Comparison of ENCODE assay signal across 8 cellular contexts in genomic region chr13:41061075-41061913, GRCh38. TPM values are rescaled to one million over a fixed set of nuclear protein-coding genes. Genes with fewer than 3 reads are reported as not detected.
DNase-seq lines count a peak whose midpoint lies in the region; ATAC-seq and TF ChIP-seq lines count a peak whose summit lies in the region.

A gene with protein sequence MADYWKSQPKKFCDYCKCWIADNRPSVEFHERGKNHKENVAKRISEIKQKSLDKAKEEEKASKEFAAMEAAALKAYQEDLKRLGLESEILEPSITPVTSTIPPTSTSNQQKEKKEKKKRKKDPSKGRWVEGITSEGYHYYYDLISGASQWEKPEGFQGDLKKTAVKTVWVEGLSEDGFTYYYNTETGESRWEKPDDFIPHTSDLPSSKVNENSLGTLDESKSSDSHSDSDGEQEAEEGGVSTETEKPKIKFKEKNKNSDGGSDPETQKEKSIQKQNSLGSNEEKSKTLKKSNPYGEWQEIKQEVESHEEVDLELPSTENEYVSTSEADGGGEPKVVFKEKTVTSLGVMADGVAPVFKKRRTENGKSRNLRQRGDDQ (plus strand): TSS chr13:41061509. CDS start chr13:41061674, 165 bp downstream.

- peak within 1 kb of the TSS; percentile 84 for H2BK20ac ChIP-seq in IMR-90 (ENCODE audit: low read depth, low read length)

- no peak; the same call in 1 of the 2 replicates for TF ChIP-seq RAD21 in IMR-90 (IDR thresholded peaks at IDR 0.05; ENCODE audit: low read length)

- peak within 1 kb of the TSS; percentile 99 for H3K56ac ChIP-seq in IMR-90 (ENCODE audit: extremely low read depth, insufficient read depth, low read length)

- H4K8ac ChIP-seq in IMR-90 (ENCODE audit: low read depth in 2 of 2, low read length in 2 of 2) = peak within 1 kb of the TSS; percentile 91 to 98

- H3K4me1 ChIP-seq in IMR-90 (ENCODE audit: control insufficient read depth, insufficient read depth, low read length) (peaks cover 6% of the 10 kb centered on the region), mucosa of stomach (ENCODE audit: control insufficient read depth, insufficient read depth, low read length) (peaks cover 22% of the 10 kb centered on the region)

- 0% methylated on average over 16 of the region's 71 CpGs; no CpG with 5 or more reads in 1 of the 2 experiments for WGBS in IMR-90 (ENCODE audit: extremely low coverage in 2 of 2, insufficient read length in 1 of 2), 2 experiments

- H3K79me1 ChIP-seq in IMR-90 (ENCODE audit: low read depth in 1 of 2, low read length in 2 of 2) = peaks cover 3 to 28% of the 10 kb centered on the region in 2 experiments; a peak in 3 of 4 replicates

- no TSS peak for BruUV-seq in IMR-90 (replicated peaks; lab: Mats Ljungman, UMichigan)

- DNase-seq in DMS153 treated with DMSO at 0.1 percent for 48 hours (lab: John Stamatoyannopoulos, UW; ENCODE audit: unreplicated experiment) (peak; percentile 82), IMR-90 (peak; percentile 95), OCI-M2 (lab: John Stamatoyannopoulos, UW; ENCODE audit: unreplicated experiment) (peak; percentile 86), activated T-cell treated with anti-CD3 and anti-CD28 coated beads for 48 hours (ENCODE audit: low read depth) (peak; percentile 84), erythroblast (lab: John Stamatoyannopoulos, UW) (peak; percentile 96 to 98)
- DNase-seq in stimulated activated CD8-positive, alpha-beta memory T cell treated with anti-CD3 and anti-CD28 coated beads, Interleukin-4, amount 100 ng/mL, for 48 hours = peak; percentile 93

- H3K9me3 ChIP-seq in IMR-90 (ENCODE audit: control insufficient read depth, insufficient read depth, low read length) (no peaks in the 10 kb centered on the region), mucosa of stomach (ENCODE audit: control insufficient read depth, low read length) (no peaks in the 10 kb centered on the region)

- POLR2A ChIA-PET in IMR-90 (lab: Charles Lee; ENCODE audit: unreplicated experiment) = no interaction called here

- in situ Hi-C loops in IMR-90 (cut with MboI; ENCODE audit: low sequenced_read_pairs) = no loop called here

- peak within 1 kb of the TSS; percentile 95 for H3K18ac ChIP-seq in IMR-90 (ENCODE audit: low read depth, low read length)

- H3K9ac ChIP-seq in IMR-90 (ENCODE audit: low read depth, low read length) (peak within 1 kb of the TSS; percentile 94), mucosa of stomach (ENCODE audit: low read length) (peak within 1 kb of the TSS; percentile 86)

- H3K9me1 ChIP-seq in IMR-90 (ENCODE audit: insufficient read depth, low read length) = peaks cover 8% of the 10 kb centered on the region

- peak; percentile 20; the same call in 1 of the 2 replicates for TF ChIP-seq CTCF in IMR-90 (conservative IDR thresholded peaks at IDR 0.05; ENCODE audit: low read depth, low read length)

- peak within 1 kb of the TSS; percentile 86 for H3K4me2 ChIP-seq in IMR-90 (ENCODE audit: low read depth, low read length)

- dilution Hi-C loops in IMR-90 (cut with HindIII; ENCODE audit: low sequenced_read_pairs, unreplicated experiment) = no loop called here

- H3K23ac ChIP-seq in IMR-90 (ENCODE audit: low read depth, low read length) = peak within 1 kb of the TSS; percentile 98

- H2BK120ac ChIP-seq in IMR-90 (ENCODE audit: low read depth, low read length) = peak within 1 kb of the TSS; percentile 90

- peak; percentile 68; the same call in 1 of the 2 replicates for TF ChIP-seq POLR2A in IMR-90 (IDR thresholded peaks at IDR 0.05; ENCODE audit: low read depth, low read length)
- TF ChIP-seq POLR2A in erythroblast (IDR thresholded peaks at IDR 0.05; ENCODE audit: low read length) = peak; percentile 87

- H2AK9ac ChIP-seq in IMR-90 (replicated peaks; ENCODE audit: low read depth, low read length, poor library complexity) = peak within 1 kb of the TSS; percentile 97

- H4K91ac ChIP-seq in IMR-90 (ENCODE audit: insufficient read depth, low read depth, low read length) = peak within 1 kb of the TSS; percentile 99

- H2AFZ ChIP-seq in IMR-90 (replicated peaks; ENCODE audit: low read length, poor library complexity) = peak within 1 kb of the TSS; percentile 91

- peak within 1 kb of the TSS; percentile 95 for H3K4ac ChIP-seq in IMR-90 (ENCODE audit: low read depth, low read length)

- peak within 1 kb of the TSS; percentile 90 for H4K5ac ChIP-seq in IMR-90 (ENCODE audit: low read depth, low read length)

- H2AK5ac ChIP-seq in IMR-90 (ENCODE audit: low read depth, low read length) = peak within 1 kb of the TSS; percentile 67

- peak within 1 kb of the TSS; percentile 94 for H2BK5ac ChIP-seq in IMR-90 (ENCODE audit: low read depth, low read length, poor library complexity, severe bottlenecking)

- H3K4me3 ChIP-seq in IMR-90 (ENCODE audit: insufficient read depth, low read depth, low read length) (peak within 1 kb of the TSS; percentile 82), mucosa of stomach (ENCODE audit: low read length) (peak within 1 kb of the TSS; percentile 83)

- H3K36me3 ChIP-seq in IMR-90 (ENCODE audit: control insufficient read depth, insufficient read depth, low read length) (peaks cover 4% of the 10 kb centered on the region), mucosa of stomach (ENCODE audit: control insufficient read depth, insufficient read depth, low read length) (no peaks in the 10 kb centered on the region)

- peaks cover 28% of the 10 kb centered on the region for H4K20me1 ChIP-seq in IMR-90 (ENCODE audit: insufficient read depth, low read length)

- peak; percentile 71 for ATAC-seq in GM21528 (IDR thresholded peaks at IDR 0.05; ENCODE audit: low FRiP score, unreplicated experiment)
- peak; percentile 70 for ATAC-seq in IMR-90 (ENCODE audit: low read depth)

- H3K27me3 ChIP-seq in IMR-90 (ENCODE audit: control insufficient read depth, insufficient read depth, low read length) = no peaks in the 10 kb centered on the region
- no peaks in the 10 kb centered on the region for H3K27me3 ChIP-seq in mucosa of stomach (ENCODE audit: control insufficient read depth, insufficient read depth, low read length)

- H3K14ac ChIP-seq in IMR-90 (replicated peaks; ENCODE audit: low read depth, low read length) = peak within 1 kb of the TSS; percentile 96

- intact Hi-C loops in IMR-90 (cut with micrococcal nuclease) = loop anchor here (2.0 to 5.0 kb wide), 3 partner anchors 89 to 272 kb away; partner anchors contain the start of genes NAA16 and SLC25A15

- CTCF ChIA-PET in IMR-90 (lab: Yijun Ruan, JAX) = interaction anchor here (0.6 to 0.8 kb wide), 2 partner anchors 86 to 272 kb away, joined by 3 read pairs; partner anchors contain the start of gene SLC25A15

- H2BK15ac ChIP-seq in IMR-90 (ENCODE audit: low read depth, low read length) = peak within 1 kb of the TSS; percentile 87; the same call in 2 of the 3 replicates

- peak within 1 kb of the TSS; percentile 93 for H3K27ac ChIP-seq in IMR-90 (ENCODE audit: insufficient read depth, low read length)

TF ChIP-seq in IMR-90, 13 proteins besides CTCF, POLR2A, EP300 and RAD21:
- TF ChIP-seq, protein P1, sequence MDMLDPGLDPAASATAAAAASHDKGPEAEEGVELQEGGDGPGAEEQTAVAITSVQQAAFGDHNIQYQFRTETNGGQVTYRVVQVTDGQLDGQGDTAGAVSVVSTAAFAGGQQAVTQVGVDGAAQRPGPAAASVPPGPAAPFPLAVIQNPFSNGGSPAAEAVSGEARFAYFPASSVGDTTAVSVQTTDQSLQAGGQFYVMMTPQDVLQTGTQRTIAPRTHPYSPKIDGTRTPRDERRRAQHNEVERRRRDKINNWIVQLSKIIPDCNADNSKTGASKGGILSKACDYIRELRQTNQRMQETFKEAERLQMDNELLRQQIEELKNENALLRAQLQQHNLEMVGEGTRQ (IDR thresholded peaks at IDR 0.05; ENCODE audit: low read depth, low read length) = no peak
- no peak for TF ChIP-seq CEBPB (IDR thresholded peaks at IDR 0.05; ENCODE audit: low read depth, low read length)
- TF ChIP-seq BHLHE40 (IDR thresholded peaks at IDR 0.05; ENCODE audit: low read depth, low read length) = peak; percentile 59
- TF ChIP-seq SMC3 (IDR thresholded peaks at IDR 0.05; ENCODE audit: low read depth, low read length) = no peak
- TF ChIP-seq ELK1 (IDR thresholded peaks at IDR 0.05; ENCODE audit: borderline replicate concordance, low read depth, low read length) = no peak
- TF ChIP-seq CHD1 (IDR thresholded peaks at IDR 0.05; ENCODE audit: low read depth, low read length) = peak; percentile 83; the same call in 1 of the 2 replicates
- TF ChIP-seq MXI1 (IDR thresholded peaks at IDR 0.05; ENCODE audit: borderline replicate concordance, low read depth, low read length) = peak; percentile 25; the same call in 1 of the 2 replicates
- TF ChIP-seq MAFK (IDR thresholded peaks at IDR 0.05; ENCODE audit: low read depth, low read length) = no peak
- no peak for TF ChIP-seq FOS (IDR thresholded peaks at IDR 0.05; ENCODE audit: low read depth, low read length)
- TF ChIP-seq RCOR1 (IDR thresholded peaks at IDR 0.05; ENCODE audit: insufficient replicate concordance, low read length) = no peak
- TF ChIP-seq NFE2L2 (IDR thresholded peaks at IDR 0.05; ENCODE audit: low read depth, low read length) = no peak
- no peak for TF ChIP-seq RFX5 (IDR thresholded peaks at IDR 0.05; ENCODE audit: low read depth, low read length)
- peak; percentile 74 for TF ChIP-seq MAZ (IDR thresholded peaks at IDR 0.05; ENCODE audit: borderline replicate concordance, low read depth, low read length)

RNA-seq across cellular contexts. Expression of the gene that starts here (rescaled TPM):
- 4.3 and 11.4 TPM in 2 replicates for total RNA-seq in IMR-90 (2012; rRNA removed)
- 9.6 and 11.0 TPM in 2 replicates for polyA plus RNA-seq in IMR-90 (2012; rRNA removed)
- 1.1 and 1.7 TPM in 2 replicates for polyA plus RNA-seq in IMR-90 (2012; cell fraction: cytosol; rRNA removed)
- 0.85 and 6.2 TPM in 2 replicates for polyA plus RNA-seq in IMR-90 (2012; cell fraction: nucleus; rRNA removed; ENCODE audit: low replicate concordance)

Comparison
In these comparisons a context has a peak if more than half of its experiments do, and no peak if none do; other contexts are left out.
1. Peak in every context shown above with its lines: DNase-seq, ATAC-seq, H3K4me3 ChIP-seq and H3K27ac ChIP-seq.